13 cellular contexts compared by ENCODE assay signal in genomic region chr20:17916365-17916996, GRCh38. TPM values are rescaled to one million over a fixed set of nuclear protein-coding genes. Genes with fewer than 3 reads are reported as not detected.
DNase-seq lines count a peak whose midpoint lies in the region; ATAC-seq and TF ChIP-seq lines count a peak whose summit lies in the region.
"Had no signal": no experiment of that assay in that cellular context is flagged by ENCODE, and none has a peak within 500 bp of the region (broad histone marks: within the 10 kb centered on the region; RNA-seq: fewer than 3 reads in every experiment).

No MANE protein-coding gene starts in this region.

- no peaks in the 10 kb centered on the region for H3K79me2 ChIP-seq in smooth muscle cell (ENCODE audit: low read depth)

- H3K27ac ChIP-seq in smooth muscle cell (ENCODE audit: low read depth) (peak overlapping the region; percentile 39), tibial artery (no peak overlapping the region)
- H3K27ac ChIP-seq: A549, testis had no signal

- CTCF ChIA-PET in activated CD4-positive, alpha-beta memory T cell treated with anti-CD3 and anti-CD28 coated beads for 36 hours (lab: Charles Lee), result interaction anchor here (1.2 to 1.4 kb wide), 2 partner anchors 16 to 22 kb away, joined by 3 to 4 read pairs; no protein-coding TSS in a partner anchor

- H3K4me3 ChIP-seq in smooth muscle cell (no peak overlapping the region), tibial artery (no peak overlapping the region)
- H3K4me3 ChIP-seq: A549, testis had no signal

- H3K27me3 Mint-ChIP-seq in activated T-cell treated with anti-CD3 and anti-CD28 coated beads, Interleukin-2, amount 50 U/mL, for 72 hours (ENCODE audit: low read depth), result peaks cover 18% of the 10 kb centered on the region
- H3K27me3 Mint-ChIP-seq in activated T-cell treated with anti-CD3 and anti-CD28 coated beads, Interleukin-2, amount 50 U/mL, for 4 hours (ENCODE audit: low read depth), result peaks cover 19% of the 10 kb centered on the region
- no peaks in the 10 kb centered on the region for H3K27me3 Mint-ChIP-seq in glutamatergic neuron (ENCODE audit: unreplicated experiment)
- peaks cover 9% of the 10 kb centered on the region for H3K27me3 Mint-ChIP-seq in activated CD4-positive, alpha-beta memory T cell treated with anti-CD3 and anti-CD28 coated beads for 36 hours

- no peaks in the 10 kb centered on the region for H3K4me1 Mint-ChIP-seq in activated T-cell treated with anti-CD3 and anti-CD28 coated beads, Interleukin-2, amount 50 U/mL, for 72 hours (ENCODE audit: low read depth)
- no peaks in the 10 kb centered on the region for H3K4me1 Mint-ChIP-seq in activated T-cell treated with anti-CD3 and anti-CD28 coated beads, Interleukin-2, amount 50 U/mL, for 4 hours (ENCODE audit: low read depth)
- H3K4me1 Mint-ChIP-seq in glutamatergic neuron (ENCODE audit: low read depth, unreplicated experiment), result no peaks in the 10 kb centered on the region
- no peaks in the 10 kb centered on the region for H3K4me1 Mint-ChIP-seq in activated CD4-positive, alpha-beta memory T cell treated with anti-CD3 and anti-CD28 coated beads for 36 hours (ENCODE audit: low read depth)

- TF ChIP-seq CTCF in glutamatergic neuron (IDR thresholded peaks at IDR 0.05; ENCODE audit: partially characterized antibody, unreplicated experiment), result no peak
- no peak for TF ChIP-seq CTCF in smooth muscle cell (IDR thresholded peaks at IDR 0.05; ENCODE audit: borderline replicate concordance, insufficient read depth, poor library complexity, severe bottlenecking)
- TF ChIP-seq CTCF in tibial artery (IDR thresholded peaks at IDR 0.05), result no peak

- no peak overlapping the region for H3K27ac Mint-ChIP-seq in activated T-cell treated with anti-CD3 and anti-CD28 coated beads, Interleukin-2, amount 50 U/mL, for 72 hours
- H3K27ac Mint-ChIP-seq in glutamatergic neuron (ENCODE audit: unreplicated experiment), result peak overlapping the region; percentile 4
- no peak overlapping the region for H3K27ac Mint-ChIP-seq in activated CD4-positive, alpha-beta memory T cell treated with anti-CD3 and anti-CD28 coated beads for 36 hours

- 31% methylated on average over 5 of the region's 5 CpGs for WGBS in smooth muscle cell (ENCODE audit: low lambda C conversion rate)

- no peak for DNase-seq in activated T-cell treated with anti-CD3 and anti-CD28 coated beads, Interleukin-2, amount 50 U/mL, for 72 hours
- no peak for DNase-seq in activated T-cell treated with anti-CD3 and anti-CD28 coated beads, Interleukin-2, amount 50 U/mL, for 4 hours
- DNase-seq in RPMI7951 (ENCODE audit: low read depth) (peak; percentile 74), glutamatergic neuron (no peak), smooth muscle cell (lab: John Stamatoyannopoulos, UW; ENCODE audit: unreplicated experiment) (no peak), hepatic stellate cell (ENCODE audit: low spot score) (no peak), tibial artery (no peak)
- no peak for DNase-seq in activated CD4-positive, alpha-beta memory T cell treated with anti-CD3 and anti-CD28 coated beads for 36 hours
- DNase-seq: dermis blood vessel endothelial cell, mammary epithelial cell, NCI-H2107, testis had no signal

- intact Hi-C loops in activated CD4-positive, alpha-beta memory T cell treated with anti-CD3 and anti-CD28 coated beads for 36 hours (cut with micrococcal nuclease), result no loop called here
- intact Hi-C loops in tibial artery (cut with DNase I; ENCODE audit: low total_unique reads), result no loop called here

- H3K9ac ChIP-seq in smooth muscle cell (ENCODE audit: low read depth), result no peak overlapping the region

- H3F3A ChIP-seq in smooth muscle cell (ENCODE audit: low read depth), result peaks cover 3% of the 10 kb centered on the region

- peak overlapping the region; percentile 62 for H3K4me2 ChIP-seq in smooth muscle cell
- H3K4me2 ChIP-seq: A549 had no signal

- H3K27me3 ChIP-seq in smooth muscle cell (ENCODE audit: low read depth) (no peaks in the 10 kb centered on the region), tibial artery (no peaks in the 10 kb centered on the region)
- H3K27me3 ChIP-seq: testis had no signal

- no peak overlapping the region for H3K4me3 Mint-ChIP-seq in activated T-cell treated with anti-CD3 and anti-CD28 coated beads, Interleukin-2, amount 50 U/mL, for 72 hours
- no peak overlapping the region for H3K4me3 Mint-ChIP-seq in activated T-cell treated with anti-CD3 and anti-CD28 coated beads, Interleukin-2, amount 50 U/mL, for 4 hours
- H3K4me3 Mint-ChIP-seq in glutamatergic neuron (ENCODE audit: unreplicated experiment), result no peak overlapping the region
- no peak overlapping the region for H3K4me3 Mint-ChIP-seq in activated CD4-positive, alpha-beta memory T cell treated with anti-CD3 and anti-CD28 coated beads for 36 hours

- H3K9me3 Mint-ChIP-seq in activated T-cell treated with anti-CD3 and anti-CD28 coated beads, Interleukin-2, amount 50 U/mL, for 72 hours, result no peaks in the 10 kb centered on the region
- H3K9me3 Mint-ChIP-seq in activated T-cell treated with anti-CD3 and anti-CD28 coated beads, Interleukin-2, amount 50 U/mL, for 4 hours, result no peaks in the 10 kb centered on the region
- no peaks in the 10 kb centered on the region for H3K9me3 Mint-ChIP-seq in glutamatergic neuron (ENCODE audit: unreplicated experiment)
- no peaks in the 10 kb centered on the region for H3K9me3 Mint-ChIP-seq in activated CD4-positive, alpha-beta memory T cell treated with anti-CD3 and anti-CD28 coated beads for 36 hours

- H3K36me3 ChIP-seq in smooth muscle cell (ENCODE audit: low read depth), result no peaks in the 10 kb centered on the region
- H3K36me3 ChIP-seq in tibial artery, result no peaks in the 10 kb centered on the region

- POLR2A ChIA-PET in activated CD4-positive, alpha-beta memory T cell treated with anti-CD3 and anti-CD28 coated beads for 36 hours (lab: Charles Lee), result no interaction called here

- H3K4me1 ChIP-seq in smooth muscle cell (ENCODE audit: low read depth) (no peaks in the 10 kb centered on the region), tibial artery (peaks cover 0 to 5% (median under 1%) of the 10 kb centered on the region in 4 donors)
- H3K4me1 ChIP-seq: A549, testis had no signal

- no peak overlapping the region for H2AFZ ChIP-seq in smooth muscle cell (ENCODE audit: low read depth)

- no peaks in the 10 kb centered on the region for H3K36me3 Mint-ChIP-seq in activated T-cell treated with anti-CD3 and anti-CD28 coated beads, Interleukin-2, amount 50 U/mL, for 72 hours (ENCODE audit: insufficient read depth in 2 of 2)
- no peaks in the 10 kb centered on the region for H3K36me3 Mint-ChIP-seq in activated T-cell treated with anti-CD3 and anti-CD28 coated beads, Interleukin-2, amount 50 U/mL, for 4 hours (ENCODE audit: insufficient read depth)
- no peaks in the 10 kb centered on the region for H3K36me3 Mint-ChIP-seq in glutamatergic neuron (ENCODE audit: unreplicated experiment)
- H3K36me3 Mint-ChIP-seq in activated CD4-positive, alpha-beta memory T cell treated with anti-CD3 and anti-CD28 coated beads for 36 hours, result no peaks in the 10 kb centered on the region

- H3K9me3 ChIP-seq in smooth muscle cell (replicated peaks; ENCODE audit: low read depth) (no peaks in the 10 kb centered on the region), tibial artery (no peaks in the 10 kb centered on the region)
- H3K9me3 ChIP-seq: A549, testis had no signal

- H4K20me1 ChIP-seq in smooth muscle cell (ENCODE audit: low read depth), result no peaks in the 10 kb centered on the region

- ATAC-seq in activated T-cell treated with anti-CD3 and anti-CD28 coated beads, Interleukin-2, amount 50 U/mL, for 72 hours (replicated peaks in 1 of 2), result peak; percentile 65 to 69
- no peak for ATAC-seq in activated T-cell treated with anti-CD3 and anti-CD28 coated beads, Interleukin-2, amount 50 U/mL, for 4 hours
- ATAC-seq: A549 had no signal

RNA-seq across cellular contexts. Expression of gene SNX5, which starts 52.1 kb away (rescaled TPM):
- total RNA-seq in activated T-cell treated with anti-CD3 and anti-CD28 coated beads, Interleukin-2, amount 50 U/mL, for 72 hours, result 100 to 1,000 TPM; 207 to 208 TPM
- 100 to 1,000 TPM; 148 to 177 (median 168) TPM for total RNA-seq in activated T-cell treated with anti-CD3 and anti-CD28 coated beads, Interleukin-2, amount 50 U/mL, for 4 hours
- total RNA-seq in RPMI7951 (2014; rRNA removed; shearing (Covaris generic)), result 187 and 228 TPM in 2 replicates
- total RNA-seq in glutamatergic neuron (ENCODE audit: unreplicated experiment) (43.2 TPM), smooth muscle cell (92.3 and 100 TPM in 2 replicates)
- polyA plus RNA-seq in smooth muscle cell, result 46.3 and 49.8 TPM in 2 replicates
- 100 to 1,000 TPM; 234 to 256 TPM for total RNA-seq in activated CD4-positive, alpha-beta memory T cell treated with anti-CD3 and anti-CD28 coated beads for 36 hours

RNA-seq across cellular contexts. Expression of gene MGME1, which starts 52.3 kb away (rescaled TPM):
- 10 to 100 TPM; 41.1 to 47.0 TPM for total RNA-seq in activated T-cell treated with anti-CD3 and anti-CD28 coated beads, Interleukin-2, amount 50 U/mL, for 72 hours
- total RNA-seq in activated T-cell treated with anti-CD3 and anti-CD28 coated beads, Interleukin-2, amount 50 U/mL, for 4 hours, result 10 to 100 TPM; 14.4 to 16.6 (median 16.2) TPM
- total RNA-seq in RPMI7951 (2014; rRNA removed; shearing (Covaris generic)), result 25.6 and 26.0 TPM in 2 replicates
- 4.8 TPM for total RNA-seq in glutamatergic neuron (ENCODE audit: unreplicated experiment)
- 16.0 and 18.3 TPM in 2 replicates for total RNA-seq in smooth muscle cell
- 15.7 and 20.6 TPM in 2 replicates for polyA plus RNA-seq in smooth muscle cell
- 10 to 100 TPM; 31.0 to 34.7 TPM for total RNA-seq in activated CD4-positive, alpha-beta memory T cell treated with anti-CD3 and anti-CD28 coated beads for 36 hours

Comparison
In these comparisons a context has a peak if more than half of its experiments do, and no peak if none do; other contexts are left out.
1. ATAC-seq: peak in activated T-cell treated with anti-CD3 and anti-CD28 coated beads, Interleukin-2, amount 50 U/mL, for 72 hours (2 of 2); none in activated T-cell treated with anti-CD3 and anti-CD28 coated beads, Interleukin-2, amount 50 U/mL, for 4 hours (0 of 2).